Comparison of ENCODE assay signal across 8 cellular contexts in the genomic region with DNA sequence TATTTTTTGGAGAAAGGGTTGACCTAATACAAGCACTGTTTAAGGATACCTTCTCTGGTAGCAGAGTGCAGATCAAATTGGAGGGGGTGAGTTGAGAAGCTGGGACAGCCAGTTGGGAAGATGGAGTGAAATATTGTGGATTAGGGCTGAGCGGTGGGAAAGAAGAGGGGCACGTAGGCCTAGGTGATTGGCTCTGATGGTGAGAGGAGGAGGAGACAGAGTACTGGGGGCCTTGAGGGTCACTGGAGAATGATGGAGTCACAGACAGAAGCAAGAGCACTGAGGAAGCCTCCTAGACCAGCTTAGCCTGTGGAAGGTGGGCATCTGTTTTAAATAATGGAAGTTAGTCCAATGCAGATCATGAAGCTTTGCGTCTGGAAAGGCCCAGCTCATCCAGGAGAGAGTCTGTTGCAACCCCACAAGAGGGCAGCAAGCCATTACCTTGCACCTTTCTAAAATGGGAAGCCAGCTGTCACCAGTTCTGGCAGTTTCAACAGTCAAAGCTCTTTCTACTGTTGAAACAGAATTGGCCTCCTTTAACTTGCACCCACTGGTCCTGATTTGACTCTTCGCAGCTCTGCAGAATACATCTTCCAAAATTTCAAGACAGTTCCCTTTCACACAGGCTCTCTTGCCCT. TPM values are rescaled to one million over a fixed set of nuclear protein-coding genes. Genes with fewer than 3 reads are reported as not detected.
A peak's percentile ranks its signal among the peaks of the same experiment; 100 is the strongest.
DNase-seq lines count a peak whose midpoint lies in the region; ATAC-seq, FAIRE-seq and TF ChIP-seq lines count a peak whose summit lies in the region.

No MANE protein-coding gene starts in this region.

- no peaks in the 10 kb centered on the region for H3K9me3 ChIP-seq in pancreas
- H3K9me3 ChIP-seq in effector memory CD4-positive, alpha-beta T cell (ENCODE audit: control insufficient read depth, low read length): no peaks in the 10 kb centered on the region

- peak in 3 of 4 donors; percentile 22 to 36 (median 23) for TF ChIP-seq CTCF in pancreas (IDR thresholded peaks at IDR 0.05)

- no peaks in the 10 kb centered on the region for H3K27me3 ChIP-seq in pancreas
- no peaks in the 10 kb centered on the region for H3K27me3 ChIP-seq in effector memory CD4-positive, alpha-beta T cell (replicated peaks; ENCODE audit: control insufficient read depth, insufficient read depth, low read length, poor library complexity, severe bottlenecking)

- intact Hi-C loops in pancreas (cut with DNase I): no loop called here

- WGBS in pancreas, 2 donors: 72 to 80% methylated on average over 4 of the region's 4 CpGs

- H3K4me3 ChIP-seq in pancreas: no peak overlapping the region
- no peak overlapping the region for H3K4me3 ChIP-seq in effector memory CD4-positive, alpha-beta T cell (ENCODE audit: insufficient read depth, low read depth, low read length, poor library complexity, severe bottlenecking)

- no peaks in the 10 kb centered on the region for H3K36me3 ChIP-seq in pancreas
- no peaks in the 10 kb centered on the region for H3K36me3 ChIP-seq in effector memory CD4-positive, alpha-beta T cell (ENCODE audit: control insufficient read depth, insufficient read depth, low read length)

- DNase-seq in activated CD4-positive, alpha-beta T cell treated with anti-CD3 and anti-CD28 coated beads for 48 hours: peak; percentile 51
- no peak for DNase-seq in activated CD4-positive, alpha-beta T cell treated with anti-CD3 and anti-CD28 coated beads, Interleukin-2, amount 50 U/mL, for 1 hour
- peak; percentile 27 for DNase-seq in KG1 (lab: John Stamatoyannopoulos, UW)
- DNase-seq in SK-N-DZ (ENCODE audit: low spot score): peak; percentile 72
- DNase-seq in pancreas: peak in 2 of 6 donors; percentile 26 to 28
- DNase-seq in effector memory CD4-positive, alpha-beta T cell: no peak

- no peaks in the 10 kb centered on the region for H3K4me1 ChIP-seq in pancreas
- no peaks in the 10 kb centered on the region for H3K4me1 ChIP-seq in effector memory CD4-positive, alpha-beta T cell (ENCODE audit: control insufficient read depth, insufficient read depth, low read length, poor library complexity, severe bottlenecking)

- FAIRE-seq in pancreas (lab: Jason Lieb, UNC): no peak

- no peak overlapping the region for H3K27ac ChIP-seq in pancreas
- no peak overlapping the region for H3K27ac ChIP-seq in effector memory CD4-positive, alpha-beta T cell (ENCODE audit: insufficient read depth, low read length, poor library complexity, severe bottlenecking)

- ATAC-seq in esophagus mucosa (peak; percentile 61), pancreas (peak in 3 of 4 donors; percentile 84 to 93 (median 87)), HG03025 (IDR thresholded peaks at IDR 0.05; ENCODE audit: low FRiP score, unreplicated experiment) (no peak)

RNA-seq across cellular contexts. Expression of a gene that starts 11.8 kb away (rescaled TPM):
- polyA plus RNA-seq in SK-N-DZ (2014; cell fraction: cytosol; rRNA removed): 1.7 TPM in 2 replicates
- 8.7 and 11.9 TPM in 2 replicates for polyA plus RNA-seq in SK-N-DZ (2014; cell fraction: nucleus; rRNA removed)
- total RNA-seq in esophagus mucosa (0.08 TPM), pancreas (under 1 TPM; 0.22 to 0.69 (median 0.48) TPM)
- 1 to 10 TPM; 1.3 to 1.5 TPM for polyA plus RNA-seq in pancreas

RNA-seq across cellular contexts. Expression of a gene that starts 13.3 kb away (rescaled TPM):
- polyA plus RNA-seq in SK-N-DZ (2014; cell fraction: cytosol; rRNA removed): 15.7 and 18.3 TPM in 2 replicates
- 50.0 and 79.1 TPM in 2 replicates for polyA plus RNA-seq in SK-N-DZ (2014; cell fraction: nucleus; rRNA removed)
- 7.4 TPM for total RNA-seq in esophagus mucosa
- total RNA-seq in pancreas: 10 to 100 TPM in 2 of 6 donors, 1 to 10 TPM in 4; 7.8 to 20.8 (median 8.8) TPM
- 10 to 100 TPM; 34.0 to 41.2 TPM for polyA plus RNA-seq in pancreas

RNA-seq across cellular contexts. Expression of a gene that starts 18.8 kb away (rescaled TPM):
- polyA plus RNA-seq in SK-N-DZ (2014; cell fraction: cytosol; rRNA removed): 40.7 and 45.1 TPM in 2 replicates
- polyA plus RNA-seq in SK-N-DZ (2014; cell fraction: nucleus; rRNA removed): 187 and 192 TPM in 2 replicates
- total RNA-seq in esophagus mucosa (4.9 TPM), pancreas (1 to 10 TPM; 3.5 to 8.1 (median 5.2) TPM)
- 10 to 100 TPM; 17.2 to 28.5 TPM for polyA plus RNA-seq in pancreas

RNA-seq across cellular contexts. Expression of a gene that starts 33.6 kb away (rescaled TPM):
- polyA plus RNA-seq in SK-N-DZ (2014; cell fraction: cytosol; rRNA removed): 61.0 and 71.6 TPM in 2 replicates
- polyA plus RNA-seq in SK-N-DZ (2014; cell fraction: nucleus; rRNA removed): 41.0 and 59.2 TPM in 2 replicates
- total RNA-seq in esophagus mucosa (25.3 TPM), pancreas (10 to 100 TPM; 19.2 to 31.2 (median 26.0) TPM)
- polyA plus RNA-seq in pancreas: 10 to 100 TPM; 83.4 to 96.6 TPM

Comparison
In these comparisons a context has a peak if more than half of its experiments do, and no peak if none do; other contexts are left out.
1. DNase-seq: peak in activated CD4-positive, alpha-beta T cell treated with anti-CD3 and anti-CD28 coated beads for 48 hours (single experiment), KG1 (single experiment) and SK-N-DZ (single experiment); none in activated CD4-positive, alpha-beta T cell treated with anti-CD3 and anti-CD28 coated beads, Interleukin-2, amount 50 U/mL, for 1 hour (single experiment) and effector memory CD4-positive, alpha-beta T cell (0 of 3).